36 cellular contexts compared by ENCODE assay signal in genomic region chr1:159459551-159459950, GRCh38. TPM values are rescaled to one million over a fixed set of nuclear protein-coding genes. Genes with fewer than 3 reads are reported as not detected.
"Had no signal": no experiment of that assay in that cellular context is flagged by ENCODE, and none has a peak within 500 bp of the region (broad histone marks: within the 10 kb centered on the region; RNA-seq: fewer than 3 reads in every experiment).

No MANE protein-coding gene starts in this region.

- H3K27ac ChIP-seq: adrenal gland, body of pancreas, brain microvascular endothelial cell, breast epithelium, VCaP had no signal

- ATAC-seq: activated CD8-positive, alpha-beta T cell treated with anti-CD3 and anti-CD28 coated beads for 36 hours; activated naive CD4-positive, alpha-beta T cell treated with anti-CD3 and anti-CD28 coated beads, Interleukin-2, amount 50 U/mL, for 72 hours; activated T-cell treated with anti-CD3 and anti-CD28 coated beads, Interleukin-2, amount 50 U/mL, for 4 hours; activated T-cell treated with anti-CD3 and anti-CD28 coated beads, Interleukin-2, amount 50 U/mL, for 72 hours; activated T-helper 17 cell treated with anti-CD3 and anti-CD28 coated beads, Interleukin-2, amount 50 U/mL, for 72 hours; body of pancreas had no signal

- DNase-seq: activated B cell treated with CpG ODN at 0.5 μM for 24 hours; activated CD4-positive, alpha-beta memory T cell treated with anti-CD3 and anti-CD28 coated beads for 36 hours; activated CD4-positive, alpha-beta T cell treated with anti-CD3 and anti-CD28 coated beads for 4 hours; activated CD4-positive, alpha-beta T cell treated with anti-CD3 and anti-CD28 coated beads, Interleukin-2, amount 10 ng/mL, durations not matched to agents 24 days and 14 days; activated CD4-positive, alpha-beta T cell treated with anti-CD3 and anti-CD28 coated beads, Interleukin-2, amount 50 U/mL, for 1 hour; activated CD4-positive, alpha-beta T cell treated with anti-CD3 and anti-CD28 coated beads, Interleukin-2, amount 50 U/mL, for 4 hours; activated CD4-positive, CD25-positive, alpha-beta regulatory T cell treated with anti-CD3 and anti-CD28 coated beads, Interleukin-2, amount 50 U/mL, for 72 hours; activated CD8-positive, alpha-beta memory T cell treated with anti-CD3 and anti-CD28 coated beads, Interleukin-2, amount 50 U/mL, for 4 hours; activated CD8-positive, alpha-beta T cell treated with anti-CD3 and anti-CD28 coated beads for 36 hours; activated effector memory CD4-positive, alpha-beta T cell treated with anti-CD3 and anti-CD28 coated beads, Interleukin-2, amount 50 U/mL, for 16 hours; activated gamma-delta T cell treated with Interleukin-2 at 50 U/mL for 16 hours; activated naive CD4-positive, alpha-beta T cell; activated naive CD4-positive, alpha-beta T cell treated with anti-CD3 and anti-CD28 coated beads for 36 hours; activated naive CD4-positive, alpha-beta T cell treated with anti-CD3 and anti-CD28 coated beads, Interleukin-2, amount 50 U/mL, for 16 hours; activated naive CD8-positive, alpha-beta T cell treated with anti-CD3 and anti-CD28 coated beads for 36 hours; activated T-cell treated with anti-CD3 and anti-CD28 coated beads for 4 hours; activated T-cell treated with anti-CD3 and anti-CD28 coated beads, Interleukin-2, amount 50 U/mL, for 1 hour; activated T-cell treated with anti-CD3 and anti-CD28 coated beads, Interleukin-2, amount 50 U/mL, for 4 hours; activated T-cell treated with anti-CD3 and anti-CD28 coated beads, Interleukin-2, amount 50 U/mL, for 72 hours; adrenal gland; amniotic stem cell; aorta; body of pancreas; brain microvascular endothelial cell; central memory CD4-positive, alpha-beta T cell; T-helper 2 cell; T-helper 9 cell had no signal

- H3K27me3 ChIP-seq: adrenal gland, body of pancreas, brain microvascular endothelial cell, breast epithelium had no signal

- H3K4me3 ChIP-seq: adrenal gland, body of pancreas, breast epithelium had no signal

- H3K4me1 ChIP-seq: adrenal gland, body of pancreas, breast epithelium had no signal

- H3K9me3 ChIP-seq: body of pancreas had no signal

- H3K36me3 ChIP-seq: adrenal gland, brain microvascular endothelial cell, breast epithelium had no signal

- FAIRE-seq: astrocyte had no signal

RNA-seq across cellular contexts. Expression of gene OR10J1, which starts 20.0 kb away (rescaled TPM):
- total RNA-seq: activated B cell treated with CpG ODN at 0.5 μM for 24 hours; activated CD4-positive, alpha-beta memory T cell treated with anti-CD3 and anti-CD28 coated beads for 36 hours; activated CD4-positive, alpha-beta T cell treated with anti-CD3 and anti-CD28 coated beads, Interleukin-2, amount 10 ng/mL, durations not matched to agents 24 days and 14 days; activated CD8-positive, alpha-beta memory T cell treated with anti-CD3 and anti-CD28 coated beads for 36 hours; activated CD8-positive, alpha-beta T cell treated with anti-CD3 and anti-CD28 coated beads for 36 hours; activated naive CD4-positive, alpha-beta T cell treated with anti-CD3 and anti-CD28 coated beads for 36 hours; activated naive CD4-positive, alpha-beta T cell treated with anti-CD3 and anti-CD28 coated beads, Interleukin-2, amount 50 U/mL, for 72 hours; activated naive CD8-positive, alpha-beta T cell treated with anti-CD3 and anti-CD28 coated beads for 36 hours; activated T-cell treated with anti-CD3 and anti-CD28 coated beads, Interleukin-2, amount 50 U/mL, for 4 hours; activated T-cell treated with anti-CD3 and anti-CD28 coated beads, Interleukin-2, amount 50 U/mL, for 72 hours; activated T-helper 1 cell treated with anti-CD3 and anti-CD28 coated beads, Interleukin-12 subunit alpha, Interleukin-12 subunit beta, Interleukin-2, Interleukin-4 antibody, amounts not matched to agents 30 ng/mL and 10 ng/mL and 1 ng/mL, durations not matched to agents 14 hours and 24 hours and 36 hours; activated T-helper 17 cell treated with anti-CD3 and anti-CD28 coated beads, Interleukin-2, amount 50 U/mL, for 72 hours; adrenal gland; aorta; astrocyte; body of pancreas; breast epithelium; cardiac septum; cerebellum had no signal
- polyA plus RNA-seq: adrenal gland, aorta had no signal

RNA-seq across cellular contexts. Expression of gene OR10J4, which starts 27.5 kb away (rescaled TPM):
- total RNA-seq: activated B cell treated with CpG ODN at 0.5 μM for 24 hours; activated CD4-positive, alpha-beta memory T cell treated with anti-CD3 and anti-CD28 coated beads for 36 hours; activated CD4-positive, alpha-beta T cell treated with anti-CD3 and anti-CD28 coated beads, Interleukin-2, amount 10 ng/mL, durations not matched to agents 24 days and 14 days; activated CD8-positive, alpha-beta memory T cell treated with anti-CD3 and anti-CD28 coated beads for 36 hours; activated CD8-positive, alpha-beta T cell treated with anti-CD3 and anti-CD28 coated beads for 36 hours; activated naive CD4-positive, alpha-beta T cell treated with anti-CD3 and anti-CD28 coated beads for 36 hours; activated naive CD4-positive, alpha-beta T cell treated with anti-CD3 and anti-CD28 coated beads, Interleukin-2, amount 50 U/mL, for 72 hours; activated naive CD8-positive, alpha-beta T cell treated with anti-CD3 and anti-CD28 coated beads for 36 hours; activated T-cell treated with anti-CD3 and anti-CD28 coated beads, Interleukin-2, amount 50 U/mL, for 4 hours; activated T-cell treated with anti-CD3 and anti-CD28 coated beads, Interleukin-2, amount 50 U/mL, for 72 hours; activated T-helper 1 cell treated with anti-CD3 and anti-CD28 coated beads, Interleukin-12 subunit alpha, Interleukin-12 subunit beta, Interleukin-2, Interleukin-4 antibody, amounts not matched to agents 30 ng/mL and 10 ng/mL and 1 ng/mL, durations not matched to agents 14 hours and 24 hours and 36 hours; activated T-helper 17 cell treated with anti-CD3 and anti-CD28 coated beads, Interleukin-2, amount 50 U/mL, for 72 hours; adrenal gland; aorta; astrocyte; body of pancreas; breast epithelium; cardiac septum; cerebellum had no signal
- polyA plus RNA-seq: adrenal gland, aorta had no signal
